ENCODE assay signal across 9 cellular contexts in genomic region chr2:197205590-197206215, GRCh38.
DNase-seq lines count a peak whose midpoint lies in the region; ATAC-seq and TF ChIP-seq lines count a peak whose summit lies in the region.
"Had no signal": no experiment of that assay in that cellular context is flagged by ENCODE, and none has a peak within 500 bp of the region (broad histone marks: within the 10 kb centered on the region; RNA-seq: fewer than 3 reads in every experiment).

No MANE protein-coding gene starts in this region.

- H3K23ac ChIP-seq in mesendoderm (ENCODE audit: low read length) = no peak overlapping the region

- H2BK120ac ChIP-seq in mesendoderm (ENCODE audit: low read depth, low read length) = no peak overlapping the region

- H3K56ac ChIP-seq in mesendoderm (ENCODE audit: low read length) = no peak overlapping the region

- no peak overlapping the region for H3K4me2 ChIP-seq in mesendoderm (ENCODE audit: low read length)
- H3K4me2 ChIP-seq: KMS-11 had no signal

- no peak overlapping the region for H2AK5ac ChIP-seq in mesendoderm (ENCODE audit: low read length)

- H3K9me3 ChIP-seq in mucosa of descending colon = no peaks in the 10 kb centered on the region

- H2BK5ac ChIP-seq in mesendoderm (ENCODE audit: low read length) = no peak overlapping the region

- no peak overlapping the region for H3K4me3 ChIP-seq in mucosa of descending colon
- H3K4me3 ChIP-seq in mesendoderm (ENCODE audit: low read length) = no peak overlapping the region

- H3K4ac ChIP-seq in mesendoderm (ENCODE audit: low read depth, low read length) = no peak overlapping the region

- DNase-seq in activated CD4-positive, alpha-beta T cell treated with anti-CD3 and anti-CD28 coated beads, Interleukin-2, amount 50 U/mL, for 24 hours (ENCODE audit: low read depth in 1 of 2, low spot score in 1 of 2) = peak; percentile 38 to 62
- DNase-seq in mucosa of descending colon = no peak
- DNase-seq in AG08396 (ENCODE audit: low spot score) = no peak
- no peak for DNase-seq in G401 (ENCODE audit: low spot score)
- no peak for DNase-seq in mesendoderm
- no peak for DNase-seq in NCI-H1417 treated with DMSO at 0.1 percent for 48 hours (lab: John Stamatoyannopoulos, UW)

- no CpG with 5 or more reads among the region's 7 CpGs for WGBS in mesendoderm (ENCODE audit: extremely low coverage, insufficient coverage, low lambda C conversion rate)

- no peak overlapping the region for H4K5ac ChIP-seq in mesendoderm (ENCODE audit: low read length)

- intact Hi-C loops in mucosa of descending colon (cut with DNase I, micrococcal nuclease) = no loop called here

- H3K79me1 ChIP-seq in mesendoderm (ENCODE audit: low read length) = no peaks in the 10 kb centered on the region

- no peaks in the 10 kb centered on the region for H3K27me3 ChIP-seq in mesendoderm (ENCODE audit: insufficient read depth, low read length, poor library complexity)

- H3K4me1 ChIP-seq in mucosa of descending colon (ENCODE audit: low read depth) = peaks cover 6% of the 10 kb centered on the region
- no peaks in the 10 kb centered on the region for H3K4me1 ChIP-seq in mesendoderm (ENCODE audit: control insufficient read depth, low read depth, low read length)

- no peak overlapping the region for H3K18ac ChIP-seq in mesendoderm (ENCODE audit: low read length)

- TF ChIP-seq CTCF in mucosa of descending colon (IDR thresholded peaks at IDR 0.05) = no peak

- H3K79me2 ChIP-seq in mesendoderm (ENCODE audit: control insufficient read depth, insufficient read depth, low read length) = no peaks in the 10 kb centered on the region

- no peak overlapping the region for H3K9ac ChIP-seq in mesendoderm (ENCODE audit: low read length)
- H3K9ac ChIP-seq: KMS-11 had no signal

- in situ Hi-C loops in G401 (cut with HindIII; ENCODE audit: low sequenced_read_pairs) = loop anchor here (25.0 kb wide), 1 partner anchor 157 kb away; no protein-coding TSS in a partner anchor

- H4K8ac ChIP-seq in mesendoderm (ENCODE audit: low read depth, low read length) = no peak overlapping the region

- H3K27ac ChIP-seq in mesendoderm (ENCODE audit: low read depth, low read length) = no peak overlapping the region
- H3K27ac ChIP-seq: KMS-11 had no signal

- ATAC-seq in GM19035 (IDR thresholded peaks at IDR 0.05; ENCODE audit: unreplicated experiment) = peak; percentile 61
- ATAC-seq in HG03097 (IDR thresholded peaks at IDR 0.05; ENCODE audit: low FRiP score, unreplicated experiment) = peak; percentile 59
- ATAC-seq in mucosa of descending colon = peak; percentile 77

- H2BK15ac ChIP-seq in mesendoderm (replicated peaks; ENCODE audit: low read depth) = no peak overlapping the region

- H3K36me3 ChIP-seq in mucosa of descending colon (ENCODE audit: low read depth) (no peaks in the 10 kb centered on the region), mesendoderm (ENCODE audit: control insufficient read depth, insufficient read depth, low read length) (no peaks in the 10 kb centered on the region)

Comparison
In these comparisons a context has a peak if more than half of its experiments do, and no peak if none do; other contexts are left out.
1. DNase-seq: peak in activated CD4-positive, alpha-beta T cell treated with anti-CD3 and anti-CD28 coated beads, Interleukin-2, amount 50 U/mL, for 24 hours (2 of 2); none in mucosa of descending colon (0 of 3), AG08396 (single experiment), G401 (single experiment), mesendoderm (single experiment) and NCI-H1417 treated with DMSO at 0.1 percent for 48 hours (single experiment).
2. Peak in every context shown above with its lines, with median percentiles within 50 percentile points of each other: ATAC-seq.